ENCODE assay signal across 8 cellular contexts in the genomic region with DNA sequence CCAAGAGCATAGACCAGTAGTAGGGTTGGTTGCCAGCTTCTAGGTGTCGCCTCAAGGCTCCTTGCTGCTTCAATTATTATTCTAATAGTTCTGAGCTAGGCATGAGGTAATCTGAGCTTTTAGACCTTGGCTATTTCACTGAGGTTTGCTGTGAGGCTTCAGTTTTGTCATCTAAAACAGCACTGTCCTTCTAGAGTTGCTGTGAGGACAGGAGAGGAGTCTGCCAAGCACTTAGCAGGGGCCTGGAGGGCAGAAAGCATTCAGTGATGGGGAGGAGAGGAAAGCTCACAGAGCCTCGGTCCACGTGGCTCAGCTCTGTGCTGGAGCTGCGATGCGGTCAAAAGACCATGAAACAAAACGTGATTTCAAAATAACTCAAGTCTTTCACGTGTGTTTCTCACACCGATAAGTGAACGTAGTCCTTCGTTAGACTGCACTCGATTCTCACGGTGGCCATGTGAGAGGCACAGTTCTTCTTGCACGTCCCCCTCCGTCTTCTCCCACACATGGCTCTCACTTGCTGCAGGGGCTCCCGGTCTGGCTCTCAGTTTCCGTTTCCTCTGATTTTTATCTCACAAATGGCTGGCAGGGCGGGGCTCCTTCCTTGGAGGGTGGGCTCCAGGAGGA.
DNase-seq lines count a peak whose midpoint lies in the region; ATAC-seq and TF ChIP-seq lines count a peak whose summit lies in the region.

No MANE protein-coding gene starts in this region.

- no peak overlapping the region for H2AFZ ChIP-seq in ACC112 (ENCODE audit: low read length, unreplicated experiment)

- DNase-seq in activated T-cell treated with anti-CD3 and anti-CD28 coated beads, Interleukin-2, amount 50 U/mL, for 48 hours, result peak; percentile 56 to 61
- DNase-seq in nephron progenitor cell, result no peak
- no peak for DNase-seq in NCI-H1092 (lab: John Stamatoyannopoulos, UW)
- no peak for DNase-seq in NCI-H446 treated with DMSO at 0.1 percent for 48 hours (lab: John Stamatoyannopoulos, UW)
- no peak for DNase-seq in HK-2 (ENCODE audit: unreplicated experiment)

- H3K36me3 ChIP-seq in ACC112 (ENCODE audit: insufficient read depth, low read length), result no peaks in the 10 kb centered on the region

- H3K27me3 Mint-ChIP-seq in nephron progenitor cell (ENCODE audit: low read depth, poor library complexity), result peaks cover 3% of the 10 kb centered on the region

- ATAC-seq in GM19043 (IDR thresholded peaks at IDR 0.05; ENCODE audit: low read depth, unreplicated experiment) (peak; percentile 38), HG03103 (IDR thresholded peaks at IDR 0.05; ENCODE audit: low read depth, unreplicated experiment) (peak; percentile 46)

- H3K27ac Mint-ChIP-seq in nephron progenitor cell, result peak overlapping the region; percentile 80

- peak overlapping the region; percentile 31; the same call in 1 of the 2 replicates for H3K4me3 ChIP-seq in ACC112 (ENCODE audit: low read depth, low read length)

- no peaks in the 10 kb centered on the region for H3K79me2 ChIP-seq in ACC112 (ENCODE audit: control insufficient read depth, insufficient read depth, low read length, unreplicated experiment)

- no peak overlapping the region for H3K27ac ChIP-seq in ACC112 (ENCODE audit: low read depth, low read length)

- peaks cover 10% of the 10 kb centered on the region for H3K4me1 ChIP-seq in ACC112 (ENCODE audit: control insufficient read depth, insufficient read depth, low read length, unreplicated experiment)

- H3K9me3 Mint-ChIP-seq in nephron progenitor cell, result no peaks in the 10 kb centered on the region

- H3K27me3 ChIP-seq in ACC112 (ENCODE audit: insufficient read depth, low read length), result no peaks in the 10 kb centered on the region

- no peak for TF ChIP-seq CTCF in nephron progenitor cell (IDR thresholded peaks at IDR 0.05)

- H3K4me1 Mint-ChIP-seq in nephron progenitor cell, result peaks cover 63% of the 10 kb centered on the region

- no peak overlapping the region for H3K4me3 Mint-ChIP-seq in nephron progenitor cell

- H3K36me3 Mint-ChIP-seq in nephron progenitor cell (ENCODE audit: low read depth), result no peaks in the 10 kb centered on the region

Comparison
In these comparisons a context has a peak if more than half of its experiments do, and no peak if none do; other contexts are left out.
1. DNase-seq: peak in activated T-cell treated with anti-CD3 and anti-CD28 coated beads, Interleukin-2, amount 50 U/mL, for 48 hours (2 of 2); none in nephron progenitor cell (single experiment), NCI-H1092 (single experiment), NCI-H446 treated with DMSO at 0.1 percent for 48 hours (single experiment) and HK-2 (single experiment).